Comparison of ENCODE assay signal across 8 cellular contexts in genomic region chr1:89822109-89822962, GRCh38. TPM values are rescaled to one million over a fixed set of nuclear protein-coding genes. Genes with fewer than 3 reads are reported as not detected.
A peak's percentile ranks its signal among the peaks of the same experiment; 100 is the strongest.
DNase-seq lines count a peak whose midpoint lies in the region; ATAC-seq and TF ChIP-seq lines count a peak whose summit lies in the region.

No MANE protein-coding gene starts in this region.

- POLR2A ChIA-PET in AG04450 (lab: Yijun Ruan, JAX) (interaction anchor here (1.5 kb wide), 1 partner anchor 9 kb away, joined by 5 read pairs; no protein-coding TSS in a partner anchor), HEK293 (lab: Yijun Ruan, JAX) (interaction anchor here (0.6 to 1.8 kb wide), 5 partner anchors 13 to 233 kb away, joined by 3 to 7 read pairs (median 4); no protein-coding TSS in a partner anchor)
- POLR2A ChIA-PET in activated CD8-positive, alpha-beta T cell treated with anti-CD3 and anti-CD28 coated beads, Interleukin-2, amount 10 ng/mL, durations not matched to agents 7 days and 5 days (lab: Charles Lee), result interaction anchor here (1.3 to 2.9 kb wide), 3 partner anchors 21 to 192 kb away, joined by 4 to 23 read pairs (median 4); no protein-coding TSS in a partner anchor

- no peaks in the 10 kb centered on the region for H3K9me3 Mint-ChIP-seq in activated CD8-positive, alpha-beta T cell treated with anti-CD3 and anti-CD28 coated beads, Interleukin-2, amount 10 ng/mL, durations not matched to agents 7 days and 5 days (ENCODE audit: insufficient read depth)

- no peaks in the 10 kb centered on the region for H3K27me3 Mint-ChIP-seq in activated CD8-positive, alpha-beta T cell treated with anti-CD3 and anti-CD28 coated beads, Interleukin-2, amount 10 ng/mL, durations not matched to agents 7 days and 5 days (ENCODE audit: low read depth)

- H3K27ac Mint-ChIP-seq in activated CD8-positive, alpha-beta T cell treated with anti-CD3 and anti-CD28 coated beads, Interleukin-2, amount 10 ng/mL, durations not matched to agents 7 days and 5 days, result no peak overlapping the region

- H3K4me3 ChIP-seq in AG04450 (ENCODE audit: low read depth, low read length) (peak overlapping the region; percentile 75), HEK293 (ENCODE audit: low read depth, low read length) (peak overlapping the region; percentile 72), iPS-20b (ENCODE audit: low read length) (peak overlapping the region; percentile 97)

- CTCF ChIA-PET in AG04450 (lab: Charles Lee) (interaction anchor here (2.1 kb wide), 1 partner anchor 165 kb away, joined by 7 read pairs; no protein-coding TSS in a partner anchor), HEK293 (lab: Yijun Ruan, JAX) (interaction anchor here (0.8 kb wide), 1 partner anchor 17 kb away, joined by 4 read pairs; no protein-coding TSS in a partner anchor)
- CTCF ChIA-PET in activated CD8-positive, alpha-beta T cell treated with anti-CD3 and anti-CD28 coated beads, Interleukin-2, amount 10 ng/mL, durations not matched to agents 7 days and 5 days (lab: Charles Lee), result interaction anchor here (0.9 to 4.9 kb wide), 3 partner anchors 19 to 36 kb away, joined by 3 to 42 read pairs (median 3); no protein-coding TSS in a partner anchor

- DNase-seq in AG04450 (ENCODE audit: low read depth, low spot score), result no peak
- no peak for DNase-seq in activated CD8-positive, alpha-beta T cell treated with anti-CD3 and anti-CD28 coated beads, Interleukin-2, amount 10 ng/mL, durations not matched to agents 7 days and 5 days
- no peak for DNase-seq in substantia nigra (lab: John Stamatoyannopoulos, UW)
- DNase-seq in ecto neural progenitor cell (ENCODE audit: low spot score), result no peak
- no peak for DNase-seq in Ammon's horn (ENCODE audit: low spot score)

- peaks cover 8% of the 10 kb centered on the region for H3K4me1 ChIP-seq in HEK293 (ENCODE audit: control insufficient read depth, insufficient read depth, low read length)
- H3K4me1 ChIP-seq in iPS-20b (ENCODE audit: insufficient read depth, low read length), result peaks cover 13% of the 10 kb centered on the region

- H3K4me3 Mint-ChIP-seq in activated CD8-positive, alpha-beta T cell treated with anti-CD3 and anti-CD28 coated beads, Interleukin-2, amount 10 ng/mL, durations not matched to agents 7 days and 5 days, result peak overlapping the region; percentile 78

- H3K27ac ChIP-seq in AG04450 (ENCODE audit: low read depth, low read length) (no peak overlapping the region), HEK293 (ENCODE audit: extremely low read depth, low read depth, low read length) (peak overlapping the region; percentile 72; the same call in 1 of the 2 replicates), iPS-20b (ENCODE audit: low read length) (no peak overlapping the region), substantia nigra (ENCODE audit: low read depth, low read length, poor library complexity, severe bottlenecking) (peak overlapping the region; percentile 94)

- peaks cover 4% of the 10 kb centered on the region for H3K27me3 ChIP-seq in AG04450 (ENCODE audit: control insufficient read depth, insufficient read depth, low read length)
- peaks cover 12% of the 10 kb centered on the region for H3K27me3 ChIP-seq in iPS-20b (ENCODE audit: insufficient read depth, low read length)

- H3K36me3 ChIP-seq in HEK293 (ENCODE audit: control insufficient read depth in 2 of 2, insufficient read depth in 1 of 2, low read length in 2 of 2) (peaks cover 0 to 7% of the 10 kb centered on the region in 2 experiments; a peak in 1 of 3 replicates), iPS-20b (ENCODE audit: insufficient read depth, low read depth, low read length) (peaks cover 23% of the 10 kb centered on the region; the same call in 1 of the 2 replicates)

- no peak for ATAC-seq in activated CD8-positive, alpha-beta T cell treated with anti-CD3 and anti-CD28 coated beads, Interleukin-2, amount 10 ng/mL, durations not matched to agents 7 days and 5 days
- ATAC-seq in GM21526 (IDR thresholded peaks at IDR 0.05; ENCODE audit: low FRiP score, unreplicated experiment), result no peak

- H3K4me1 Mint-ChIP-seq in activated CD8-positive, alpha-beta T cell treated with anti-CD3 and anti-CD28 coated beads, Interleukin-2, amount 10 ng/mL, durations not matched to agents 7 days and 5 days (ENCODE audit: low read depth), result peaks cover 30% of the 10 kb centered on the region

- peaks cover 5% of the 10 kb centered on the region for H3K36me3 Mint-ChIP-seq in activated CD8-positive, alpha-beta T cell treated with anti-CD3 and anti-CD28 coated beads, Interleukin-2, amount 10 ng/mL, durations not matched to agents 7 days and 5 days (ENCODE audit: low read depth)

- peak overlapping the region; percentile 92 for H3K9ac ChIP-seq in iPS-20b (ENCODE audit: low read depth, low read length)

- no peaks in the 10 kb centered on the region; the same call in 1 of the 2 replicates for H3K9me3 ChIP-seq in AG04450 (ENCODE audit: control insufficient read depth, insufficient read depth, low read length)
- H3K9me3 ChIP-seq in HEK293 (ENCODE audit: control insufficient read depth, insufficient read depth, low read depth, low read length), result no peaks in the 10 kb centered on the region
- H3K9me3 ChIP-seq in iPS-20b (ENCODE audit: insufficient read depth, low read depth, low read length), result no peaks in the 10 kb centered on the region

- TF ChIP-seq CTCF in AG04450 (IDR thresholded peaks at IDR 0.05; ENCODE audit: low read depth, low read length) (no peak), HEK293 (tag by site-specific recombination; IDR thresholded peaks at IDR 0.05) (no peak)

TF ChIP-seq in HEK293, 187 proteins besides CTCF, POLR2A, EP300 and RAD21 (continues in another document):
- TF ChIP-seq ZNF274 (IDR thresholded peaks at IDR 0.05; ENCODE audit: low read length) (no peak), ZNF274 (tag by site-specific recombination; IDR thresholded peaks at IDR 0.05; ENCODE audit: borderline replicate concordance) (no peak), ZBTB49 (tag by site-specific recombination; IDR thresholded peaks at IDR 0.05; ENCODE audit: low read depth) (no peak), KLF8 (tag by site-specific recombination; IDR thresholded peaks at IDR 0.05) (no peak), ZNF266 (tag by site-specific recombination; IDR thresholded peaks at IDR 0.05; ENCODE audit: low read depth) (no peak), ZNF311 (tag by site-specific recombination; IDR thresholded peaks at IDR 0.05; ENCODE audit: borderline replicate concordance) (no peak), ZSCAN5A (tag by site-specific recombination; IDR thresholded peaks at IDR 0.05) (no peak), ZNF692 (tag by site-specific recombination; IDR thresholded peaks at IDR 0.05) (peak; percentile 67)
- TF ChIP-seq, protein P1, sequence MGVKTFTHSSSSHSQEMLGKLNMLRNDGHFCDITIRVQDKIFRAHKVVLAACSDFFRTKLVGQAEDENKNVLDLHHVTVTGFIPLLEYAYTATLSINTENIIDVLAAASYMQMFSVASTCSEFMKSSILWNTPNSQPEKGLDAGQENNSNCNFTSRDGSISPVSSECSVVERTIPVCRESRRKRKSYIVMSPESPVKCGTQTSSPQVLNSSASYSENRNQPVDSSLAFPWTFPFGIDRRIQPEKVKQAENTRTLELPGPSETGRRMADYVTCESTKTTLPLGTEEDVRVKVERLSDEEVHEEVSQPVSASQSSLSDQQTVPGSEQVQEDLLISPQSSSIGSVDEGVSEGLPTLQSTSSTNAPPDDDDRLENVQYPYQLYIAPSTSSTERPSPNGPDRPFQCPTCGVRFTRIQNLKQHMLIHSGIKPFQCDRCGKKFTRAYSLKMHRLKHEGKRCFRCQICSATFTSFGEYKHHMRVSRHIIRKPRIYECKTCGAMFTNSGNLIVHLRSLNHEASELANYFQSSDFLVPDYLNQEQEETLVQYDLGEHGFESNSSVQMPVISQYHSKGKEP (tag by site-specific recombination; IDR thresholded peaks at IDR 0.05), result no peak

RNA-seq across cellular contexts. Expression of gene LRRC8D, which starts 1.5 kb away (rescaled TPM):
- polyA plus RNA-seq in AG04450 (2011; rRNA removed), result 41.1 and 48.7 TPM in 2 replicates
- 49.3 and 51.0 TPM in 2 replicates for polyA minus RNA-seq in AG04450 (2011; rRNA and poly(A)+ RNA removed)
- total RNA-seq in activated CD8-positive, alpha-beta T cell treated with anti-CD3 and anti-CD28 coated beads, Interleukin-2, amount 10 ng/mL, durations not matched to agents 7 days and 5 days, result 10 to 100 TPM; 23.9 to 25.7 TPM

Comparison
In these comparisons a context has a peak if more than half of its experiments do, and no peak if none do; other contexts are left out.
1. H3K27ac ChIP-seq: peak in HEK293 (single experiment) and substantia nigra (single experiment); none in AG04450 (single experiment) and iPS-20b (single experiment).
2. Peak in every context shown above with its lines, with median percentiles within 50 percentile points of each other: H3K4me3 ChIP-seq.